ENCODE assay signal across 8 cellular contexts in genomic region chr1:221543529-221544120, GRCh38.
DNase-seq lines count a peak whose midpoint lies in the region; ATAC-seq and TF ChIP-seq lines count a peak whose summit lies in the region.

No MANE protein-coding gene starts in this region.

- H3K4me1 Mint-ChIP-seq in natural killer cell (no peaks in the 10 kb centered on the region), T-cell (no peaks in the 10 kb centered on the region)

- no peaks in the 10 kb centered on the region for H3K36me3 Mint-ChIP-seq in natural killer cell
- H3K36me3 Mint-ChIP-seq in T-cell, result no peaks in the 10 kb centered on the region

- intact Hi-C loops in natural killer cell (cut with micrococcal nuclease), result loop anchor here (5.0 kb wide), 1 partner anchor 464 kb away; no protein-coding TSS in a partner anchor

- H3K9me3 Mint-ChIP-seq in natural killer cell (no peaks in the 10 kb centered on the region), T-cell (no peaks in the 10 kb centered on the region)

- CTCF ChIA-PET in T-cell (lab: Charles Lee), result interaction anchor here in 1 of 2 donors (0.9 to 1.6 kb wide), 3 partner anchors 235 to 911 kb away, joined by 3 to 6 read pairs (median 3); no protein-coding TSS in a partner anchor

- ATAC-seq in natural killer cell (no peak), HG02571 (IDR thresholded peaks at IDR 0.05; ENCODE audit: unreplicated experiment) (no peak), T-cell (replicated peaks in 1 of 4) (no peak)

- H3K27ac Mint-ChIP-seq in natural killer cell (no peak overlapping the region), T-cell (no peak overlapping the region)

- peaks cover 3 to 10% of the 10 kb centered on the region in 2 donors for H3K27me3 Mint-ChIP-seq in natural killer cell (ENCODE audit: low read depth in 2 of 2)
- peaks cover 6 to 10% of the 10 kb centered on the region in 2 donors for H3K27me3 Mint-ChIP-seq in T-cell

- H3K4me3 Mint-ChIP-seq in natural killer cell, result no peak overlapping the region
- H3K4me3 Mint-ChIP-seq in T-cell, result no peak overlapping the region

- H3K4me3 ChIP-seq in cardiac fibroblast (replicated peaks in 1 of 2; ENCODE audit: low read depth in 2 of 2, low read length in 2 of 2), result no peak overlapping the region

- POLR2A ChIA-PET in T-cell (lab: Charles Lee), result no interaction called here

- DNase-seq in DMS53 treated with DMSO at 0.1 percent for 48 hours (lab: John Stamatoyannopoulos, UW; ENCODE audit: unreplicated experiment) (peak; percentile 36), Kasumi-1 (lab: John Stamatoyannopoulos, UW) (peak; percentile 43 to 58), cardiac fibroblast (ENCODE audit: low read depth in 2 of 2) (peak; percentile 65 to 70), natural killer cell (no peak), NCI-H1048 (lab: John Stamatoyannopoulos, UW) (no peak), cortex of kidney (lab: John Stamatoyannopoulos, UW) (no peak), T-cell (no peak)

- TF ChIP-seq CTCF in cardiac fibroblast (IDR thresholded peaks at IDR 0.05; ENCODE audit: low read depth, low read length) (peak; percentile 56), natural killer cell (IDR thresholded peaks at IDR 0.05) (peak; percentile 46)

Comparison
In these comparisons a context has a peak if more than half of its experiments do, and no peak if none do; other contexts are left out.
1. DNase-seq: peak in DMS53 treated with DMSO at 0.1 percent for 48 hours (single experiment), Kasumi-1 (2 of 2) and cardiac fibroblast (2 of 2); none in natural killer cell (single experiment), NCI-H1048 (single experiment), cortex of kidney (single experiment) and T-cell (0 of 34).